1 cellular context compared by ENCODE assay signal in genomic region chr20:45926731-45927070, GRCh38.
A peak's percentile ranks its signal among the peaks of the same experiment; 100 is the strongest.
TF ChIP-seq lines count a peak whose summit lies in the region.

No MANE protein-coding gene starts in this region.

TF ChIP-seq in HepG2, 621 proteins besides CTCF, POLR2A, EP300 and RAD21 (continued from another document):
- TF ChIP-seq ZNF318 (CRISPR knock-in tag; IDR thresholded peaks at IDR 0.05) (0 out of 2 replicates have a peak, but pooled peaks have one; percentile 8), PAX8 (CRISPR knock-in tag; IDR thresholded peaks at IDR 0.05; ENCODE audit: borderline replicate concordance) (no peak), ZFP37 (CRISPR knock-in tag; IDR thresholded peaks at IDR 0.05; ENCODE audit: borderline replicate concordance) (no peak), NFKBIZ (CRISPR knock-in tag; IDR thresholded peaks at IDR 0.05) (no peak), FOXK1 (CRISPR knock-in tag; IDR thresholded peaks at IDR 0.05; ENCODE audit: borderline replicate concordance, low read depth) (no peak), RARG (CRISPR knock-in tag; IDR thresholded peaks at IDR 0.05; ENCODE audit: low read depth) (no peak), ZFP82 (CRISPR knock-in tag; IDR thresholded peaks at IDR 0.05; ENCODE audit: borderline replicate concordance) (0 out of 2 replicates have a peak, but pooled peaks have one; percentile 60), ZNF670 (CRISPR knock-in tag; IDR thresholded peaks at IDR 0.05; ENCODE audit: borderline replicate concordance) (0 out of 2 replicates have a peak, but pooled peaks have one; percentile 51), MAFG (CRISPR knock-in tag; IDR thresholded peaks at IDR 0.05) (no peak), ZNF792 (CRISPR knock-in tag; IDR thresholded peaks at IDR 0.05) (no peak), ZNF562 (CRISPR knock-in tag; IDR thresholded peaks at IDR 0.05; ENCODE audit: borderline replicate concordance) (no peak), E2F1 (CRISPR knock-in tag; IDR thresholded peaks at IDR 0.05) (no peak), ZKSCAN1 (IDR thresholded peaks at IDR 0.05; ENCODE audit: low read length) (0 out of 2 replicates have a peak, but pooled peaks have one; percentile 0), RFXAP (CRISPR knock-in tag; IDR thresholded peaks at IDR 0.05; ENCODE audit: borderline replicate concordance) (no peak), ZNF768 (CRISPR knock-in tag; IDR thresholded peaks at IDR 0.05) (no peak), MNT (IDR thresholded peaks at IDR 0.05) (no peak), HNF1B (CRISPR knock-in tag; IDR thresholded peaks at IDR 0.05) (no peak), BORCS8-MEF2B (CRISPR knock-in tag; IDR thresholded peaks at IDR 0.05) (no peak), ZKSCAN5 (CRISPR knock-in tag; IDR thresholded peaks at IDR 0.05) (no peak), TEF (CRISPR knock-in tag; IDR thresholded peaks at IDR 0.05) (no peak), ZNF547 (CRISPR knock-in tag; IDR thresholded peaks at IDR 0.05) (no peak), ZNF891 (CRISPR knock-in tag; IDR thresholded peaks at IDR 0.05) (peak; percentile 73; the same call in 1 of the 2 replicates), TGIF2 (CRISPR knock-in tag; IDR thresholded peaks at IDR 0.05) (no peak)
